In the genomic region with DNA sequence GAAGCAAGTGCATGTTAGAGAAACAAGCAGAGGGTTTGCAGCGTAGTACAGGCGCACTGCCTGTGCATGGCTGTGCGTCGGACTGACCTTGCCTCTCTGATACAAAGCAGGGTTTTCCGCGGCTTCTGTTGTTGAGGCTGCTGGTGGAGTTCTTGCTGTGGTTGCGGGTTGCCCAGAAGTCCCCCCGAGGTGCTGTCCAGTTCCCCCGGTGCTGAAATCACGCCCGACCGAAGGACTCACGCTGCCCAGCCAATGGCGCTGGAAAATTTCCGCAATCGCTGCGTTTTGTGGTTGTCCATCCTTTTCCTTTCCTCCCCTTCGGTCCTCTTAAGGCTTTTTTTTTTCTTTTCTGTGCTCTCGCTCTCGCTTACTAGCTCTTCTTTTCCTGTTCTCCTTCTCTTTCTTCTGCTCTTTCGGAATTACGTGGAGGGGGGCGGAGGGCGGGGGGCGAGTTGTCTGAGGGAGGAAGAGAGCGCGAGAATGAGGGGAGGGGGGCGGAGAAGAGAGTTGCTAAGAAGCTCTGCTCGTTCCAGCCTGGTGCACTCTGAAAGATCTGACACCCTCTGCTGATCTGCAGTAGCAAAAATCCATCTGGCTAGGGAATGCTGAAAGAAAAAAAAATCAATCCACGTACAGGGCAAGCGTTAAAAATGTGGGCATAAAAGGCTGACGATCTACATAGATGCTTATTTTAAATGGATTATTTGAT, we compare ENCODE assay signal across 8 cellular contexts. TPM values are rescaled to one million over a fixed set of nuclear protein-coding genes. Genes with fewer than 3 reads are reported as not detected.
DNase-seq lines count a peak whose midpoint lies in the region; ATAC-seq and TF ChIP-seq lines count a peak whose summit lies in the region.

A gene with protein sequence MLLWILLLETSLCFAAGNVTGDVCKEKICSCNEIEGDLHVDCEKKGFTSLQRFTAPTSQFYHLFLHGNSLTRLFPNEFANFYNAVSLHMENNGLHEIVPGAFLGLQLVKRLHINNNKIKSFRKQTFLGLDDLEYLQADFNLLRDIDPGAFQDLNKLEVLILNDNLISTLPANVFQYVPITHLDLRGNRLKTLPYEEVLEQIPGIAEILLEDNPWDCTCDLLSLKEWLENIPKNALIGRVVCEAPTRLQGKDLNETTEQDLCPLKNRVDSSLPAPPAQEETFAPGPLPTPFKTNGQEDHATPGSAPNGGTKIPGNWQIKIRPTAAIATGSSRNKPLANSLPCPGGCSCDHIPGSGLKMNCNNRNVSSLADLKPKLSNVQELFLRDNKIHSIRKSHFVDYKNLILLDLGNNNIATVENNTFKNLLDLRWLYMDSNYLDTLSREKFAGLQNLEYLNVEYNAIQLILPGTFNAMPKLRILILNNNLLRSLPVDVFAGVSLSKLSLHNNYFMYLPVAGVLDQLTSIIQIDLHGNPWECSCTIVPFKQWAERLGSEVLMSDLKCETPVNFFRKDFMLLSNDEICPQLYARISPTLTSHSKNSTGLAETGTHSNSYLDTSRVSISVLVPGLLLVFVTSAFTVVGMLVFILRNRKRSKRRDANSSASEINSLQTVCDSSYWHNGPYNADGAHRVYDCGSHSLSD (minus strand): TSS at position 558 of the 709 bp plus-strand sequence. CDS start 967 bp downstream, outside the sequence.

- peaks cover 61% of the 10 kb centered on the region for H3K27me3 Mint-ChIP-seq in activated CD8-positive, alpha-beta memory T cell treated with anti-CD3 and anti-CD28 coated beads, Interleukin-2, amount 10 ng/mL, durations not matched to agents 7 days and 5 days
- peaks cover 37% of the 10 kb centered on the region for H3K27me3 Mint-ChIP-seq in brain

- no peak for TF ChIP-seq CTCF in brain (conservative IDR thresholded peaks at IDR 0.05)

- peak; percentile 50 for DNase-seq in activated CD8-positive, alpha-beta memory T cell treated with anti-CD3 and anti-CD28 coated beads, Interleukin-2, amount 10 ng/mL, durations not matched to agents 7 days and 5 days
- no peak for DNase-seq in activated CD8-positive, alpha-beta memory T cell treated with anti-CD3 and anti-CD28 coated beads, Interleukin-2, amount 50 U/mL, for 48 hours
- DNase-seq in NCI-H345 treated with DMSO at 0.1 percent for 48 hours (lab: John Stamatoyannopoulos, UW; ENCODE audit: unreplicated experiment) (peak; percentile 26), left kidney (ENCODE audit: low read depth, low spot score) (peak; percentile 96), germinal center (ENCODE audit: low spot score) (no peak)

- H3K4me1 Mint-ChIP-seq in activated CD8-positive, alpha-beta memory T cell treated with anti-CD3 and anti-CD28 coated beads, Interleukin-2, amount 10 ng/mL, durations not matched to agents 7 days and 5 days, result peaks cover 11% of the 10 kb centered on the region
- H3K4me1 Mint-ChIP-seq in brain, result peaks cover 39% of the 10 kb centered on the region

- no peak within 1 kb of the TSS for H3K4me3 Mint-ChIP-seq in activated CD8-positive, alpha-beta memory T cell treated with anti-CD3 and anti-CD28 coated beads, Interleukin-2, amount 10 ng/mL, durations not matched to agents 7 days and 5 days
- peak within 1 kb of the TSS; percentile 92 to 98 (median 95) for H3K4me3 Mint-ChIP-seq in brain

- CTCF ChIA-PET in activated CD8-positive, alpha-beta memory T cell treated with anti-CD3 and anti-CD28 coated beads, Interleukin-2, amount 10 ng/mL, durations not matched to agents 7 days and 5 days (lab: Charles Lee), result no interaction called here

- no peak for ATAC-seq in activated CD8-positive, alpha-beta memory T cell treated with anti-CD3 and anti-CD28 coated beads, Interleukin-2, amount 10 ng/mL, durations not matched to agents 7 days and 5 days
- no peak for ATAC-seq in HG03039 (IDR thresholded peaks at IDR 0.05; ENCODE audit: unreplicated experiment)
- ATAC-seq in GM19452 (IDR thresholded peaks at IDR 0.05; ENCODE audit: unreplicated experiment), result no peak

- no peak within 1 kb of the TSS for H3K27ac Mint-ChIP-seq in activated CD8-positive, alpha-beta memory T cell treated with anti-CD3 and anti-CD28 coated beads, Interleukin-2, amount 10 ng/mL, durations not matched to agents 7 days and 5 days
- H3K27ac Mint-ChIP-seq in brain, result peak within 1 kb of the TSS; percentile 69 to 96 (median 95)

- no peaks in the 10 kb centered on the region for H3K9me3 Mint-ChIP-seq in activated CD8-positive, alpha-beta memory T cell treated with anti-CD3 and anti-CD28 coated beads, Interleukin-2, amount 10 ng/mL, durations not matched to agents 7 days and 5 days (ENCODE audit: low read depth)
- peaks cover 0 to 26% (median 5%) of the 10 kb centered on the region in 5 experiments for H3K9me3 Mint-ChIP-seq in brain

- H3K36me3 Mint-ChIP-seq in activated CD8-positive, alpha-beta memory T cell treated with anti-CD3 and anti-CD28 coated beads, Interleukin-2, amount 10 ng/mL, durations not matched to agents 7 days and 5 days, result no peaks in the 10 kb centered on the region
- H3K36me3 Mint-ChIP-seq in brain, result no peaks in the 10 kb centered on the region

RNA-seq across cellular contexts. Expression of the gene that starts here (rescaled TPM):
- total RNA-seq in activated CD8-positive, alpha-beta memory T cell treated with anti-CD3 and anti-CD28 coated beads, Interleukin-2, amount 10 ng/mL, durations not matched to agents 7 days and 5 days, result not detected
- 4.5 TPM for polyA plus RNA-seq in brain (ENCODE audit: insufficient read depth, low read depth, low replicate concordance)

Comparison
In these comparisons a context has a peak if more than half of its experiments do, and no peak if none do; other contexts are left out.
1. Peak in DNase-seq in activated CD8-positive, alpha-beta memory T cell treated with anti-CD3 and anti-CD28 coated beads, Interleukin-2, amount 10 ng/mL, durations not matched to agents 7 days and 5 days; RNA of the gene not detected or under 1 TPM.
2. DNase-seq: peak in NCI-H345 treated with DMSO at 0.1 percent for 48 hours (single experiment) and left kidney (single experiment); none in activated CD8-positive, alpha-beta memory T cell treated with anti-CD3 and anti-CD28 coated beads, Interleukin-2, amount 50 U/mL, for 48 hours (single experiment) and germinal center (single experiment).